1 cellular context compared by ENCODE assay signal in genomic region chr12:57813971-57814771, GRCh38.
A peak's percentile ranks its signal among the peaks of the same experiment; 100 is the strongest.
TF ChIP-seq lines count a peak whose summit lies in the region.

No MANE protein-coding gene starts in this region.

TF ChIP-seq in HepG2, 621 proteins besides CTCF, POLR2A, EP300 and RAD21 (continued from another document):
- TF ChIP-seq, protein P1, sequence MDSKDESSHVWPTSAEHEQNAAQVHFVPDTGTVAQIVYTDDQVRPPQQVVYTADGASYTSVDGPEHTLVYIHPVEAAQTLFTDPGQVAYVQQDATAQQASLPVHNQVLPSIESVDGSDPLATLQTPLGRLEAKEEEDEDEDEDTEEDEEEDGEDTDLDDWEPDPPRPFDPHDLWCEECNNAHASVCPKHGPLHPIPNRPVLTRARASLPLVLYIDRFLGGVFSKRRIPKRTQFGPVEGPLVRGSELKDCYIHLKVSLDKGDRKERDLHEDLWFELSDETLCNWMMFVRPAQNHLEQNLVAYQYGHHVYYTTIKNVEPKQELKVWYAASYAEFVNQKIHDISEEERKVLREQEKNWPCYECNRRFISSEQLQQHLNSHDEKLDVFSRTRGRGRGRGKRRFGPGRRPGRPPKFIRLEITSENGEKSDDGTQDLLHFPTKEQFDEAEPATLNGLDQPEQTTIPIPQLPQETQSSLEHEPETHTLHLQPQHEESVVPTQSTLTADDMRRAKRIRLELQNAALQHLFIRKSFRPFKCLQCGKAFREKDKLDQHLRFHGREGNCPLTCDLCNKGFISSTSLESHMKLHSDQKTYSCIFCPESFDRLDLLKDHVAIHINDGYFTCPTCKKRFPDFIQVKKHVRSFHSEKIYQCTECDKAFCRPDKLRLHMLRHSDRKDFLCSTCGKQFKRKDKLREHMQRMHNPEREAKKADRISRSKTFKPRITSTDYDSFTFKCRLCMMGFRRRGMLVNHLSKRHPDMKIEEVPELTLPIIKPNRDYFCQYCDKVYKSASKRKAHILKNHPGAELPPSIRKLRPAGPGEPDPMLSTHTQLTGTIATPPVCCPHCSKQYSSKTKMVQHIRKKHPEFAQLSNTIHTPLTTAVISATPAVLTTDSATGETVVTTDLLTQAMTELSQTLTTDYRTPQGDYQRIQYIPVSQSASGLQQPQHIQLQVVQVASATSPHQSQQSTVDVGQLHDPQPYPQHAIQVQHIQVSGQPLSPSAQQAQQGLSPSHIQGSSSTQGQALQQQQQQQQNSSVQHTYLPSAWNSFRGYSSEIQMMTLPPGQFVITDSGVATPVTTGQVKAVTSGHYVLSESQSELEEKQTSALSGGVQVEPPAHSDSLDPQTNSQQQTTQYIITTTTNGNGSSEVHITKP (CRISPR knock-in tag; IDR thresholded peaks at IDR 0.05; ENCODE audit: low read depth) = no peak
- TF ChIP-seq ZBTB25 (CRISPR knock-in tag; IDR thresholded peaks at IDR 0.05) (no peak), MLXIP (CRISPR knock-in tag; IDR thresholded peaks at IDR 0.05; ENCODE audit: borderline replicate concordance) (no peak), SOX13 (IDR thresholded peaks at IDR 0.05) (no peak), SOX13 (CRISPR knock-in tag; conservative IDR thresholded peaks at IDR 0.05 in 1 of 2, IDR thresholded peaks at IDR 0.05 in 1 of 2) (peak in 1 of 2 experiments; percentile 38; a peak in 1 of 4 replicates), HIC2 (CRISPR knock-in tag; IDR thresholded peaks at IDR 0.05; ENCODE audit: low read depth) (peak; percentile 53; the same call in 1 of the 2 replicates)
- TF ChIP-seq, protein P2, sequence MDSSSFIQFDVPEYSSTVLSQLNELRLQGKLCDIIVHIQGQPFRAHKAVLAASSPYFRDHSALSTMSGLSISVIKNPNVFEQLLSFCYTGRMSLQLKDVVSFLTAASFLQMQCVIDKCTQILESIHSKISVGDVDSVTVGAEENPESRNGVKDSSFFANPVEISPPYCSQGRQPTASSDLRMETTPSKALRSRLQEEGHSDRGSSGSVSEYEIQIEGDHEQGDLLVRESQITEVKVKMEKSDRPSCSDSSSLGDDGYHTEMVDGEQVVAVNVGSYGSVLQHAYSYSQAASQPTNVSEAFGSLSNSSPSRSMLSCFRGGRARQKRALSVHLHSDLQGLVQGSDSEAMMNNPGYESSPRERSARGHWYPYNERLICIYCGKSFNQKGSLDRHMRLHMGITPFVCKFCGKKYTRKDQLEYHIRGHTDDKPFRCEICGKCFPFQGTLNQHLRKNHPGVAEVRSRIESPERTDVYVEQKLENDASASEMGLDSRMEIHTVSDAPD (CRISPR knock-in tag; IDR thresholded peaks at IDR 0.05) = no peak
